Comparison of ENCODE assay signal across 2 cellular contexts in the genomic region with DNA sequence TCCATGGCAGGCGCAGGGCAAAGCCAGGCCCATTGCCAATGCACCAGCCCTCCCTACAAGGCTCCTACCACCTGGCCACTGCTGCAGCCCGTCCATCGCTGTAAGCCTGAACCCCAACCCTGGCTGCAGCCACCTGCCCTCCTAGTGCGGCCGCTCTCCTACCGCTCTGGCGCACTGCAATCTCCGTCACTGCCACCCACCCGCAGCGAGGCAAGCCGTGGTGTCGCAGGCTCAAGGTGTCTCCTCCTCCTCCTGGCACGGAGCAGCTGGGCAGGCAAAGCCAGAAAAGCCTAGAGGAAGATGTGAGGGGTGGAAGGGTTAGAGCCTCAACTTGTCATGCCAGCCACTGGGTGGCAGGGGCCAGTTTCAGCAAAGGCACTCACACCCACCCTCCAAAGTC. TPM values are rescaled to one million over a fixed set of nuclear protein-coding genes. Genes with fewer than 3 reads are reported as not detected.
"Had no signal": no experiment of that assay in that cellular context is flagged by ENCODE, and none has a peak within 500 bp of the region (broad histone marks: within the 10 kb centered on the region; RNA-seq: fewer than 3 reads in every experiment).

No MANE protein-coding gene starts in this region.

RNA-seq across cellular contexts. Expression of a gene that starts 50.1 kb away (rescaled TPM):
- total RNA-seq: G401, GM12878 had no signal
- polyA plus RNA-seq: GM12878 had no signal
